Comparison of ENCODE assay signal across 8 cellular contexts in genomic region chr2:148614332-148615049, GRCh38. TPM values are rescaled to one million over a fixed set of nuclear protein-coding genes. Genes with fewer than 3 reads are reported as not detected.
DNase-seq lines count a peak whose midpoint lies in the region; ATAC-seq and TF ChIP-seq lines count a peak whose summit lies in the region.

No MANE protein-coding gene starts in this region.

- H3K36me3 ChIP-seq in left lung (no peaks in the 10 kb centered on the region), aorta (ENCODE audit: control insufficient read depth in 1 of 2, insufficient read depth in 2 of 2, low read length in 1 of 2) (no peaks in the 10 kb centered on the region)

- no peak overlapping the region for H3K4me3 ChIP-seq in astrocyte of the spinal cord (ENCODE audit: low read depth, low read length)
- no peak overlapping the region for H3K4me3 ChIP-seq in left lung
- H3K4me3 ChIP-seq in aorta (ENCODE audit: low read length in 2 of 2), result no peak overlapping the region

- no peak overlapping the region for H3K27ac Mint-ChIP-seq in activated naive CD4-positive, alpha-beta T cell treated with anti-CD3 and anti-CD28 coated beads for 36 hours

- no peaks in the 10 kb centered on the region for H3K27me3 Mint-ChIP-seq in activated naive CD4-positive, alpha-beta T cell treated with anti-CD3 and anti-CD28 coated beads for 36 hours (ENCODE audit: low read depth)

- H3K27ac ChIP-seq in left lung (peak overlapping the region; percentile 63 to 79), aorta (ENCODE audit: low read depth in 1 of 2, low read length in 2 of 2) (peak overlapping the region in 1 of 2 donors; percentile 21)

- no peaks in the 10 kb centered on the region for H3K9me3 ChIP-seq in left lung
- no peaks in the 10 kb centered on the region for H3K9me3 ChIP-seq in aorta (ENCODE audit: control insufficient read depth, low read length)

- H3K4me1 Mint-ChIP-seq in activated naive CD4-positive, alpha-beta T cell treated with anti-CD3 and anti-CD28 coated beads for 36 hours (ENCODE audit: low read depth), result peaks cover 11% of the 10 kb centered on the region

- ATAC-seq in HG02678 (IDR thresholded peaks at IDR 0.05; ENCODE audit: unreplicated experiment), result peak; percentile 97
- ATAC-seq in left lung, result peak; percentile 89
- peak; percentile 46 for ATAC-seq in aorta (ENCODE audit: low FRiP score)

- TF ChIP-seq CTCF in astrocyte of the spinal cord (IDR thresholded peaks at IDR 0.05; ENCODE audit: low read depth, low read length) (no peak), left lung (IDR thresholded peaks at IDR 0.05) (no peak)

- peak; percentile 43 for DNase-seq in activated naive CD4-positive, alpha-beta T cell treated with anti-CD3 and anti-CD28 coated beads for 36 hours
- no peak for DNase-seq in activated naive CD4-positive, alpha-beta T cell (lab: John Stamatoyannopoulos, UW)
- DNase-seq in NAMALWA (ENCODE audit: low spot score) (peak; percentile 74), astrocyte of the spinal cord (ENCODE audit: low read depth, low spot score) (peak; percentile 41), left lung (peak in 1 of 2 donors; percentile 47), aorta (peak in 1 of 2 donors; percentile 44), NCI-H748 treated with DMSO at 0.1 percent for 48 hours (lab: John Stamatoyannopoulos, UW) (no peak)

- in situ Hi-C loops in astrocyte of the spinal cord (cut with HindIII; ENCODE audit: low sequenced_read_pairs), result no loop called here

- intact Hi-C loops in activated naive CD4-positive, alpha-beta T cell treated with anti-CD3 and anti-CD28 coated beads for 36 hours (cut with micrococcal nuclease), result loop anchor here (1.0 kb wide), 4 partner anchors 11 to 90 kb away; no protein-coding TSS in a partner anchor
- intact Hi-C loops in left lung (cut with DNase I) (no loop called here), aorta (cut with DNase I) (no loop called here)

- H3K27me3 ChIP-seq in left lung, result no peaks in the 10 kb centered on the region
- no peaks in the 10 kb centered on the region for H3K27me3 ChIP-seq in aorta (ENCODE audit: control insufficient read depth in 1 of 2, insufficient read depth in 2 of 2, low read length in 1 of 2)

- CTCF ChIA-PET in activated naive CD4-positive, alpha-beta T cell treated with anti-CD3 and anti-CD28 coated beads for 36 hours (lab: Charles Lee), result interaction anchor here (0.6 to 1.0 kb wide), 2 partner anchors 105 to 373 kb away, joined by 3 read pairs; no protein-coding TSS in a partner anchor

- H3K4me1 ChIP-seq in left lung (peaks cover 16 to 27% of the 10 kb centered on the region in 2 donors), aorta (ENCODE audit: control insufficient read depth in 1 of 2, insufficient read depth in 2 of 2, low read length in 2 of 2) (peaks cover 2 to 15% of the 10 kb centered on the region in 2 donors)

- WGBS in aorta, 2 donors, result 4 to 7% methylated on average over 5 of the region's 5 CpGs

- H3K36me3 Mint-ChIP-seq in activated naive CD4-positive, alpha-beta T cell treated with anti-CD3 and anti-CD28 coated beads for 36 hours (ENCODE audit: low read depth), result no peaks in the 10 kb centered on the region

- H3K9me3 Mint-ChIP-seq in activated naive CD4-positive, alpha-beta T cell treated with anti-CD3 and anti-CD28 coated beads for 36 hours, result no peaks in the 10 kb centered on the region

- H3K4me3 Mint-ChIP-seq in activated naive CD4-positive, alpha-beta T cell treated with anti-CD3 and anti-CD28 coated beads for 36 hours, result no peak overlapping the region

RNA-seq across cellular contexts. Expression of gene EPC2, which starts 30.1 kb away (rescaled TPM):
- 10 to 100 TPM; 22.8 to 24.0 TPM for total RNA-seq in activated naive CD4-positive, alpha-beta T cell treated with anti-CD3 and anti-CD28 coated beads for 36 hours
- 10 to 100 TPM; 28.7 to 30.6 TPM for total RNA-seq in left lung
- 10 to 100 TPM; 42.7 to 43.6 TPM for total RNA-seq in aorta
- 10 to 100 TPM; 11.1 to 12.4 TPM for polyA plus RNA-seq in aorta

Comparison
In these comparisons a context has a peak if more than half of its experiments do, and no peak if none do; other contexts are left out.
1. DNase-seq: peak in activated naive CD4-positive, alpha-beta T cell treated with anti-CD3 and anti-CD28 coated beads for 36 hours (single experiment), NAMALWA (single experiment) and astrocyte of the spinal cord (single experiment); none in activated naive CD4-positive, alpha-beta T cell (0 of 4) and NCI-H748 treated with DMSO at 0.1 percent for 48 hours (single experiment).
2. ATAC-seq: peak in every context shown above with its lines; median percentile 97 in HG02678; 89 in left lung; 46 in aorta.